In genomic region chr14:93212432-93212831, GRCh38 we compare ENCODE assay signal across 7 cellular contexts. TPM values are rescaled to one million over a fixed set of nuclear protein-coding genes. Genes with fewer than 3 reads are reported as not detected.
DNase-seq lines count a peak whose midpoint lies in the region; ATAC-seq lines count a peak whose summit lies in the region.

No MANE protein-coding gene starts in this region.

- peak overlapping the region in 5 of 6 donors; percentile 2 to 71 (median 26) for H3K27ac Mint-ChIP-seq in naive B cell

- H3K4me1 Mint-ChIP-seq in naive B cell: peaks cover 15 to 45% (median 33%) of the 10 kb centered on the region in 3 donors

- no peaks in the 10 kb centered on the region for H3K27me3 Mint-ChIP-seq in naive B cell

- ATAC-seq in GM18907 (IDR thresholded peaks at IDR 0.05; ENCODE audit: unreplicated experiment) (peak; percentile 59), GM21619 (IDR thresholded peaks at IDR 0.05; ENCODE audit: unreplicated experiment) (peak; percentile 63), HG03135 (IDR thresholded peaks at IDR 0.05; ENCODE audit: unreplicated experiment) (peak; percentile 49), naive B cell (ENCODE audit: low read depth in 2 of 2) (peak in 1 of 2 donors; percentile 35)

- no peaks in the 10 kb centered on the region for H3K9me3 Mint-ChIP-seq in naive B cell

- H3K4me3 Mint-ChIP-seq in naive B cell: no peak overlapping the region

- peaks cover 6 to 24% of the 10 kb centered on the region in 2 donors for H3K36me3 Mint-ChIP-seq in naive B cell

- DNase-seq in naive B cell: no peak
- no peak for DNase-seq in DMS 273 (lab: John Stamatoyannopoulos, UW; ENCODE audit: unreplicated experiment)
- no peak for DNase-seq in NCI-H526 (lab: John Stamatoyannopoulos, UW)
- DNase-seq in midbrain (lab: John Stamatoyannopoulos, UW): no peak

RNA-seq across cellular contexts. Expression of gene UBR7, which starts 5.4 kb away (rescaled TPM):
- polyA plus RNA-seq in naive B cell (ENCODE audit: low read depth in 6 of 6): 10 to 100 TPM; 31.7 to 45.5 (median 38.6) TPM

RNA-seq across cellular contexts. Expression of gene GON7, which starts 5.6 kb away (rescaled TPM):
- polyA plus RNA-seq in naive B cell (ENCODE audit: low read depth in 6 of 6): 10 to 100 TPM; 15.8 to 23.5 (median 21.6) TPM

RNA-seq across cellular contexts. Expression of gene LYSET, which starts 27.3 kb away (rescaled TPM):
- polyA plus RNA-seq in naive B cell (ENCODE audit: low read depth in 6 of 6): 10 to 100 TPM; 33.0 to 71.6 (median 58.6) TPM

RNA-seq across cellular contexts. Expression of gene MOAP1, which starts 27.7 kb away (rescaled TPM):
- 100 to 1,000 TPM in 1 of 6 donors, 10 to 100 TPM in 5; 64.6 to 100 (median 82.0) TPM for polyA plus RNA-seq in naive B cell (ENCODE audit: low read depth in 6 of 6)
